Comparison of ENCODE assay signal across 32 cellular contexts in genomic region chr17:52831536-52831935, GRCh38.
"Had no signal": no experiment of that assay in that cellular context is flagged by ENCODE, and none has a peak within 500 bp of the region (broad histone marks: within the 10 kb centered on the region; RNA-seq: fewer than 3 reads in every experiment).

No MANE protein-coding gene starts in this region.

- H3K36me3 ChIP-seq: adrenal gland, brain microvascular endothelial cell, breast epithelium, cardiac muscle cell had no signal

- H3K4me3 ChIP-seq: adrenal gland, body of pancreas, breast epithelium, cardiac muscle cell had no signal

- DNase-seq: activated effector memory CD4-positive, alpha-beta T cell treated with anti-CD3 and anti-CD28 coated beads, Interleukin-2, amount 50 U/mL, for 16 hours; activated effector memory CD4-positive, alpha-beta T cell treated with Interleukin-2 at 50 U/mL for 16 hours; activated gamma-delta T cell; activated gamma-delta T cell treated with Interleukin-2 at 50 U/mL for 16 hours; activated naive CD4-positive, alpha-beta T cell; activated naive CD4-positive, alpha-beta T cell treated with anti-CD3 and anti-CD28 coated beads for 36 hours; activated naive CD4-positive, alpha-beta T cell treated with anti-CD3 and anti-CD28 coated beads, Interleukin-2, amount 10 ng/mL, durations not matched to agents 7 days and 5 days; activated naive CD4-positive, alpha-beta T cell treated with anti-CD3 and anti-CD28 coated beads, Interleukin-2, amount 50 U/mL, for 16 hours; activated naive CD4-positive, alpha-beta T cell treated with Interleukin-2 at 50 U/mL for 16 hours; activated naive CD8-positive, alpha-beta T cell treated with anti-CD3 and anti-CD28 coated beads for 36 hours; activated naive CD8-positive, alpha-beta T cell treated with anti-CD3 and anti-CD28 coated beads, Interleukin-2, amount 10 ng/mL, durations not matched to agents 7 days and 5 days; activated naive CD8-positive, alpha-beta T cell treated with anti-CD3 and anti-CD28 coated beads, Interleukin-2, amount 50 U/mL, for 24 hours; activated T-cell treated with anti-CD3 and anti-CD28 coated beads for 4 hours; activated T-cell treated with anti-CD3 and anti-CD28 coated beads, Interleukin-2, amount 50 U/mL, for 1 hour; activated T-cell treated with anti-CD3 and anti-CD28 coated beads, Interleukin-2, amount 50 U/mL, for 24 hours; activated T-cell treated with anti-CD3 and anti-CD28 coated beads, Interleukin-2, amount 50 U/mL, for 4 hours; activated T-cell treated with anti-CD3 and anti-CD28 coated beads, Interleukin-2, amount 50 U/mL, for 48 hours; activated T-cell treated with anti-CD3 and anti-CD28 coated beads, Interleukin-2, amount 50 U/mL, for 72 hours; adrenal gland; amniotic stem cell; amygdala; anterior cingulate cortex; aorta; body of pancreas; brain microvascular endothelial cell; caudate nucleus; central memory CD4-positive, alpha-beta T cell; cerebellar nuclear complex had no signal

- ATAC-seq: activated naive CD4-positive, alpha-beta T cell treated with anti-CD3 and anti-CD28 coated beads, Interleukin-2, amount 50 U/mL, for 72 hours; activated naive CD8-positive, alpha-beta T cell treated with anti-CD3 and anti-CD28 coated beads, Interleukin-2, amount 50 U/mL, for 24 hours; activated T-cell treated with anti-CD3 and anti-CD28 coated beads, Interleukin-2, amount 50 U/mL, for 4 hours; activated T-cell treated with anti-CD3 and anti-CD28 coated beads, Interleukin-2, amount 50 U/mL, for 72 hours; activated T-helper 17 cell treated with anti-CD3 and anti-CD28 coated beads, Interleukin-2, amount 50 U/mL, for 72 hours; body of pancreas had no signal

- H3K27me3 ChIP-seq: adrenal gland, body of pancreas, brain microvascular endothelial cell, breast epithelium, cardiac muscle cell had no signal

- H3K27ac ChIP-seq: adrenal gland, body of pancreas, brain microvascular endothelial cell, breast epithelium, cardiac muscle cell had no signal

- H3K9me3 ChIP-seq: body of pancreas, breast epithelium had no signal

- H3K4me1 ChIP-seq: adrenal gland, body of pancreas, breast epithelium had no signal
